8 cellular contexts compared by ENCODE assay signal in genomic region chr7:135210818-135211178, GRCh38. TPM values are rescaled to one million over a fixed set of nuclear protein-coding genes. Genes with fewer than 3 reads are reported as not detected.
DNase-seq lines count a peak whose midpoint lies in the region; ATAC-seq and TF ChIP-seq lines count a peak whose summit lies in the region.

No MANE protein-coding gene starts in this region.

- peaks cover 4% of the 10 kb centered on the region; the same call in 2 of the 3 replicates for H3K4me1 Mint-ChIP-seq in GM23338
- peaks cover 21 to 25% of the 10 kb centered on the region in 2 donors for H3K4me1 Mint-ChIP-seq in effector memory CD8-positive, alpha-beta T cell (ENCODE audit: low read depth in 2 of 2)

- H2AFZ ChIP-seq in GM23338: peak overlapping the region; percentile 92

- H3K9me2 ChIP-seq in GM23338 (ENCODE audit: insufficient read depth): no peaks in the 10 kb centered on the region

- TF ChIP-seq CTCF in C4-2B (conservative IDR thresholded peaks at IDR 0.05) (no peak), GM23338 (conservative IDR thresholded peaks at IDR 0.05; ENCODE audit: low read depth in 2 of 2) (no peak), RWPE1 (conservative IDR thresholded peaks at IDR 0.05; ENCODE audit: low read depth) (no peak)

- no peaks in the 10 kb centered on the region for H3F3A ChIP-seq in GM23338 (replicated peaks; ENCODE audit: low read depth)

- POLR2A ChIA-PET in RWPE1 (lab: Yijun Ruan, JAX; ENCODE audit: low non-redundant PET): no interaction called here

- H4K20me1 ChIP-seq in GM23338 (replicated peaks; ENCODE audit: insufficient read depth): no peaks in the 10 kb centered on the region

- peaks cover 6% of the 10 kb centered on the region for H3K4me1 ChIP-seq in GM23338 (ENCODE audit: insufficient read depth)

- CTCF ChIA-PET in RWPE1 (lab: Yijun Ruan, JAX): no interaction called here

- peaks cover 16% of the 10 kb centered on the region for H3K27me3 Mint-ChIP-seq in GM23338 (ENCODE audit: insufficient read depth, low read depth, poor library complexity)
- H3K27me3 Mint-ChIP-seq in effector memory CD8-positive, alpha-beta T cell: no peaks in the 10 kb centered on the region

- no peaks in the 10 kb centered on the region for H3K36me3 ChIP-seq in GM23338 (ENCODE audit: insufficient read depth)

- H3K36me3 Mint-ChIP-seq in GM23338 (ENCODE audit: low read depth): no peaks in the 10 kb centered on the region
- H3K36me3 Mint-ChIP-seq in effector memory CD8-positive, alpha-beta T cell (ENCODE audit: insufficient read depth): peaks cover 9% of the 10 kb centered on the region

- peak overlapping the region; percentile 95 for H3K4me3 ChIP-seq in GM23338

- H3K27me3 ChIP-seq in GM23338 (ENCODE audit: insufficient read depth): peaks cover 11% of the 10 kb centered on the region

- H3K27ac ChIP-seq in C4-2B: peak overlapping the region; percentile 72
- no peak overlapping the region for H3K27ac ChIP-seq in GM23338 (ENCODE audit: low read depth)
- H3K27ac ChIP-seq in RWPE1: peak overlapping the region; percentile 80

- ATAC-seq in GM23338 (no peak), GM18868 (IDR thresholded peaks at IDR 0.05; ENCODE audit: unreplicated experiment) (no peak)
- peak; percentile 1 for ATAC-seq in effector memory CD8-positive, alpha-beta T cell (replicated peaks)

- no peaks in the 10 kb centered on the region for H3K79me2 ChIP-seq in GM23338 (replicated peaks; ENCODE audit: insufficient read depth)

- peak overlapping the region; percentile 92 for H3K4me3 Mint-ChIP-seq in GM23338
- H3K4me3 Mint-ChIP-seq in effector memory CD8-positive, alpha-beta T cell: peak overlapping the region; percentile 89 to 94

- DNase-seq in GM23338 (ENCODE audit: low spot score): peak; percentile 39
- no peak for DNase-seq in RWPE1 (ENCODE audit: low spot score)
- no peak for DNase-seq in effector memory CD8-positive, alpha-beta T cell
- DNase-seq in myocyte (ENCODE audit: low read depth): peak; percentile 50
- no peak for DNase-seq in effector CD8-positive, alpha-beta T cell (lab: John Stamatoyannopoulos, UW)
- no peak for DNase-seq in stimulated activated CD8-positive, alpha-beta memory T cell treated with anti-CD3 and anti-CD28 coated beads, Interleukin-4, amount 100 ng/mL, for 48 hours

- H3K4me2 ChIP-seq in GM23338: peak overlapping the region; percentile 94

- no peak overlapping the region for H3K27ac Mint-ChIP-seq in GM23338
- H3K27ac Mint-ChIP-seq in effector memory CD8-positive, alpha-beta T cell: peak overlapping the region; percentile 93 to 96

- no peaks in the 10 kb centered on the region for H3K9me3 Mint-ChIP-seq in GM23338
- H3K9me3 Mint-ChIP-seq in effector memory CD8-positive, alpha-beta T cell: no peaks in the 10 kb centered on the region

TF ChIP-seq in GM23338, 12 proteins besides CTCF, POLR2A, EP300 and RAD21 (continues in another document):
- no peak for TF ChIP-seq NANOG (IDR thresholded peaks at IDR 0.05; ENCODE audit: borderline replicate concordance)
- TF ChIP-seq POLR2AphosphoS5 (IDR thresholded peaks at IDR 0.05; ENCODE audit: low read depth): no peak
- TF ChIP-seq ZNF462 (CRISPR knock-in tag; IDR thresholded peaks at IDR 0.05): no peak
- TF ChIP-seq ETS1 (IDR thresholded peaks at IDR 0.05): no peak
- no peak for TF ChIP-seq EZH2phosphoT487 (IDR thresholded peaks at IDR 0.05; ENCODE audit: unreplicated experiment)

RNA-seq across cellular contexts. Expression of gene WDR91, which starts 0.5 kb away (rescaled TPM):
- total RNA-seq in GM23338 (2014; rRNA removed; shearing (Covaris generic)): 9.7 and 32.6 TPM in 2 replicates
- 5.4 and 5.8 TPM in 2 replicates for polyA plus RNA-seq in GM23338 (2016; fragmentation: Nextera tagmentation; extraction: Ambion mirVana)
- 5.9 and 7.0 TPM in 2 replicates for total RNA-seq in myocyte
- polyA plus RNA-seq in myocyte (2012): 7.4 TPM

RNA-seq across cellular contexts. Expression of gene STRA8, which starts 22.8 kb away (rescaled TPM):
- not detected in 2 replicates for total RNA-seq in GM23338 (2014; rRNA removed; shearing (Covaris generic))
- polyA plus RNA-seq in GM23338 (2016; fragmentation: Nextera tagmentation; extraction: Ambion mirVana): not detected in 2 replicates
- not detected in 2 replicates for total RNA-seq in myocyte
- not detected for polyA plus RNA-seq in myocyte (2012)

RNA-seq across cellular contexts. Expression of gene CYREN, which starts 40.3 kb away (rescaled TPM):
- 57.2 and 70.6 TPM in 2 replicates for total RNA-seq in GM23338 (2014; rRNA removed; shearing (Covaris generic))
- polyA plus RNA-seq in GM23338 (2016; fragmentation: Nextera tagmentation; extraction: Ambion mirVana): 21.6 and 22.7 TPM in 2 replicates
- total RNA-seq in myocyte: 48.0 and 57.0 TPM in 2 replicates
- polyA plus RNA-seq in myocyte (2012): 42.1 TPM

Comparison
In these comparisons a context has a peak if more than half of its experiments do, and no peak if none do; other contexts are left out.
1. DNase-seq: peak in GM23338 (single experiment) and myocyte (single experiment); none in RWPE1 (single experiment), effector memory CD8-positive, alpha-beta T cell (0 of 3), effector CD8-positive, alpha-beta T cell (single experiment) and stimulated activated CD8-positive, alpha-beta memory T cell treated with anti-CD3 and anti-CD28 coated beads, Interleukin-4, amount 100 ng/mL, for 48 hours (single experiment).